In genomic region chr22:20177217-20177911, GRCh38 we compare ENCODE assay signal across 18 cellular contexts. TPM values are rescaled to one million over a fixed set of nuclear protein-coding genes. Genes with fewer than 3 reads are reported as not detected.
DNase-seq lines count a peak whose midpoint lies in the region; ATAC-seq, FAIRE-seq and TF ChIP-seq lines count a peak whose summit lies in the region.
"Had no signal": no experiment of that assay in that cellular context is flagged by ENCODE, and none has a peak within 500 bp of the region (broad histone marks: within the 10 kb centered on the region; RNA-seq: fewer than 3 reads in every experiment).

No MANE protein-coding gene starts in this region.

- intact Hi-C loops in K562 (cut with micrococcal nuclease) (loop anchor here (5.0 kb wide), 1 partner anchor 90 kb away; the partner anchor contains the start of gene RTN4R), CD14-positive monocyte (cut with micrococcal nuclease) (no loop called here)

- H3K27ac ChIP-seq in BLaER1 (peak overlapping the region; percentile 66), HEK293 (ENCODE audit: extremely low read depth, low read depth, low read length) (no peak overlapping the region), K562 (ENCODE audit: extremely low read depth, low read depth, low read length) (no peak overlapping the region), neural progenitor cell (no peak overlapping the region)

- POLR2A ChIA-PET in HEK293 (lab: Yijun Ruan, JAX): interaction anchor here (0.6 kb wide), 1 partner anchor 69 kb away, joined by 3 read pairs; no protein-coding TSS in a partner anchor
- POLR2A ChIA-PET in K562 (lab: Yijun Ruan, JAX): interaction anchor here (0.6 to 2.2 kb wide), 4 partner anchors 10 to 1100 kb away, joined by 3 to 6 read pairs (median 4); no protein-coding TSS in a partner anchor
- POLR2A ChIA-PET in naive thymus-derived CD8-positive, alpha-beta T cell (lab: Charles Lee): no interaction called here

- H3K79me2 ChIP-seq in K562 (ENCODE audit: control insufficient read depth, insufficient read depth, low read length) (no peaks in the 10 kb centered on the region), neural progenitor cell (ENCODE audit: low read depth) (no peaks in the 10 kb centered on the region)

- no peak overlapping the region for H2AFZ ChIP-seq in K562 (ENCODE audit: low read depth, low read length)
- H2AFZ ChIP-seq in neural progenitor cell (replicated peaks): no peak overlapping the region

- H3K4me2 ChIP-seq in BLaER1: peak overlapping the region; percentile 76
- H3K4me2 ChIP-seq in K562 (ENCODE audit: insufficient read depth, low read length): no peak overlapping the region
- no peak overlapping the region for H3K4me2 ChIP-seq in neural progenitor cell

- H3K36me3 Mint-ChIP-seq in neural progenitor cell (no peaks in the 10 kb centered on the region), CD14-positive monocyte (no peaks in the 10 kb centered on the region)
- H3K36me3 Mint-ChIP-seq in naive thymus-derived CD8-positive, alpha-beta T cell: no peaks in the 10 kb centered on the region

- BruUV-seq in K562 (replicated peaks; lab: Mats Ljungman, UMichigan): no TSS peak

- TF ChIP-seq RAD21 in K562 (CRISPR knock-in tag; conservative IDR thresholded peaks at IDR 0.05 in 1 of 2, IDR thresholded peaks at IDR 0.05 in 1 of 2): no peak

- H3K9me3 ChIP-seq in BLaER1: no peaks in the 10 kb centered on the region
- H3K9me3 ChIP-seq in HEK293 (ENCODE audit: control insufficient read depth, insufficient read depth, low read depth, low read length): no peaks in the 10 kb centered on the region
- H3K9me3 ChIP-seq in K562 (replicated peaks; ENCODE audit: control insufficient read depth, insufficient read depth, low read depth, low read length): no peaks in the 10 kb centered on the region
- no peaks in the 10 kb centered on the region for H3K9me3 ChIP-seq in neural progenitor cell (ENCODE audit: low read depth)

- H3K4me1 Mint-ChIP-seq in neural progenitor cell (peaks cover 11% of the 10 kb centered on the region), CD14-positive monocyte (no peaks in the 10 kb centered on the region)
- peaks cover 0 to 5% (median 1%) of the 10 kb centered on the region in 4 donors for H3K4me1 Mint-ChIP-seq in naive thymus-derived CD8-positive, alpha-beta T cell

- no peak for ATAC-seq in K562
- no peak for ATAC-seq in naive thymus-derived CD8-positive, alpha-beta T cell

- H3K4me3 ChIP-seq in BLaER1 (no peak overlapping the region), HEK293 (ENCODE audit: low read depth, low read length) (no peak overlapping the region), K562 (no peak overlapping the region), neural progenitor cell (no peak overlapping the region)

- no peak for TF ChIP-seq EP300 in K562 (IDR thresholded peaks at IDR 0.05; ENCODE audit: low read length)

- DNase-seq in K562 (ENCODE audit: extremely low read depth in 1 of 4, low spot score in 3 of 4) (no peak), neural progenitor cell (ENCODE audit: low spot score) (no peak), NCI-H82 treated with DMSO at 0.1 percent for 48 hours (lab: John Stamatoyannopoulos, UW; ENCODE audit: unreplicated experiment) (no peak), CD14-positive monocyte (ENCODE audit: low spot score) (no peak)
- no peak for DNase-seq in stimulated activated CD4-positive, alpha-beta T cell treated with anti-CD3 and anti-CD28 coated beads, Interleukin-4, amount 100 ng/mL, for 24 hours
- DNase-seq in naive thymus-derived CD8-positive, alpha-beta T cell: no peak
- DNase-seq: 8988T; C1 segment of cervical spinal cord; CD4-positive, alpha-beta T cell; DMS153; DMS79 treated with DMSO at 0.1 percent for 48 hours; GF-D8; H9 had no signal

- H4K20me1 ChIP-seq in BLaER1 (no peaks in the 10 kb centered on the region), K562 (replicated peaks; ENCODE audit: control insufficient read depth, insufficient read depth, low read length) (peaks cover 59% of the 10 kb centered on the region), neural progenitor cell (ENCODE audit: low read depth) (no peaks in the 10 kb centered on the region)

- CTCF ChIA-PET in HEK293 (lab: Yijun Ruan, JAX): interaction anchor here (1.2 to 3.1 kb wide), 2 partner anchors 9 to 61 kb away, joined by 3 to 12 read pairs; no protein-coding TSS in a partner anchor
- CTCF ChIA-PET in K562 (lab: Yijun Ruan, JAX; ENCODE audit: low intra/inter-chr PET ratio): no interaction called here

- no peaks in the 10 kb centered on the region for H3F3A ChIP-seq in neural progenitor cell (ENCODE audit: low read depth)

- H3K9ac ChIP-seq in BLaER1 (peak overlapping the region; percentile 39), K562 (ENCODE audit: insufficient read depth in 1 of 2, low read depth in 2 of 2, low read length in 2 of 2) (peak overlapping the region in 1 of 2 experiments; percentile 23; a peak in 1 of 4 replicates), neural progenitor cell (no peak overlapping the region)

- H3K27me3 ChIP-seq in BLaER1: no peaks in the 10 kb centered on the region
- H3K27me3 ChIP-seq in K562 (ENCODE audit: control insufficient read depth in 2 of 2, insufficient read depth in 2 of 2, low read length in 2 of 2): peaks cover 84 to 98% of the 10 kb centered on the region in 2 experiments; a peak in 4 of 5 replicates
- H3K27me3 ChIP-seq in neural progenitor cell: no peaks in the 10 kb centered on the region

- H3K4me1 ChIP-seq in BLaER1 (peaks cover 93% of the 10 kb centered on the region), HEK293 (ENCODE audit: control insufficient read depth, insufficient read depth, low read length) (peaks cover 2% of the 10 kb centered on the region; the same call in 1 of the 2 replicates), K562 (replicated peaks in 1 of 2; ENCODE audit: control insufficient read depth in 2 of 2, insufficient read depth in 2 of 2, low read length in 2 of 2) (peaks cover 0 to 64% of the 10 kb centered on the region in 2 experiments; a peak in 1 of 5 replicates), neural progenitor cell (no peaks in the 10 kb centered on the region)

- 3% methylated on average over 21 of the region's 21 CpGs for WGBS in K562 (ENCODE audit: insufficient coverage, low coverage, missing lambda C conversion rate)

- H3K27me3 Mint-ChIP-seq in neural progenitor cell (ENCODE audit: insufficient read depth, low read depth): peaks cover 9% of the 10 kb centered on the region
- H3K27me3 Mint-ChIP-seq in naive thymus-derived CD8-positive, alpha-beta T cell: no peaks in the 10 kb centered on the region
- H3K27me3 Mint-ChIP-seq in CD14-positive monocyte (ENCODE audit: low read depth in 3 of 3): peaks cover 1 to 2% (median 2%) of the 10 kb centered on the region in 3 donors
- H3K27me3 Mint-ChIP-seq: CD4-positive, alpha-beta T cell had no signal

- no peak for FAIRE-seq in K562 (lab: Jason Lieb, UNC)
- FAIRE-seq: H1 had no signal

- H3K4me3 Mint-ChIP-seq in neural progenitor cell (no peak overlapping the region), CD14-positive monocyte (no peak overlapping the region)
- H3K4me3 Mint-ChIP-seq in naive thymus-derived CD8-positive, alpha-beta T cell: no peak overlapping the region
- H3K4me3 Mint-ChIP-seq: CD4-positive, alpha-beta T cell; H9 had no signal

- TF ChIP-seq CTCF in HEK293 (tag by site-specific recombination; IDR thresholded peaks at IDR 0.05): no peak
- TF ChIP-seq CTCF in K562 (IDR thresholded peaks at IDR 0.05 in 2 of 3, conservative IDR thresholded peaks at IDR 0.05 in 1 of 3; ENCODE audit: insufficient read depth in 2 of 3, low read depth in 1 of 3, low read length in 3 of 3): no peak
- TF ChIP-seq CTCF in neural progenitor cell (IDR thresholded peaks at IDR 0.05): no peak
- TF ChIP-seq CTCF in CD14-positive monocyte (IDR thresholded peaks at IDR 0.05): no peak

- H3K27ac Mint-ChIP-seq in neural progenitor cell: peak overlapping the region; percentile 82
- peak overlapping the region in 3 of 10 donors; percentile 27 to 58 (median 40) for H3K27ac Mint-ChIP-seq in naive thymus-derived CD8-positive, alpha-beta T cell
- H3K27ac Mint-ChIP-seq in CD14-positive monocyte: no peak overlapping the region
- H3K27ac Mint-ChIP-seq: CD4-positive, alpha-beta T cell; H9 had no signal

- in situ Hi-C loops in K562 (cut with MboI): no loop called here

- H3K36me3 ChIP-seq in BLaER1 (no peaks in the 10 kb centered on the region), HEK293 (ENCODE audit: control insufficient read depth in 2 of 2, insufficient read depth in 1 of 2, low read length in 2 of 2) (no peaks in the 10 kb centered on the region), K562 (ENCODE audit: control insufficient read depth, insufficient read depth, low read length) (no peaks in the 10 kb centered on the region), neural progenitor cell (no peaks in the 10 kb centered on the region)

- H3K9me3 Mint-ChIP-seq in neural progenitor cell: no peaks in the 10 kb centered on the region
- H3K9me3 Mint-ChIP-seq in naive thymus-derived CD8-positive, alpha-beta T cell: no peaks in the 10 kb centered on the region
- no peaks in the 10 kb centered on the region for H3K9me3 Mint-ChIP-seq in CD14-positive monocyte
- H3K9me3 Mint-ChIP-seq: CD4-positive, alpha-beta T cell; H9 had no signal

- no peaks in the 10 kb centered on the region for H3K9me1 ChIP-seq in K562 (ENCODE audit: control insufficient read depth, insufficient read depth, low read length)

- no peak for TF ChIP-seq POLR2A in K562 (conservative IDR thresholded peaks at IDR 0.05)

RNA-seq across cellular contexts. Expression of gene CCDC188, which starts 26.5 kb away (rescaled TPM):
- not detected in 2 replicates for total RNA-seq in K562 (2011; cell fraction: chromatin; rRNA removed; ENCODE audit: low replicate concordance)
- total RNA-seq in K562 (2011; cell fraction: nucleolus; rRNA removed): not detected in 2 replicates
- total RNA-seq in K562 (2011; cell fraction: nucleoplasm; rRNA removed): not detected in 2 replicates
- total RNA-seq in K562 (2014; rRNA removed) (not detected in 2 replicates), K562 (2014; rRNA removed; fragmentation: Illumina TruSeq; extraction: Trizol) (not detected in 2 replicates), K562 (2015; rRNA removed; fragmentation: Illumina TruSeq; extraction: Trizol) (not detected in 2 replicates), K562 (2021) (not detected in 2 replicates), neural progenitor cell (ENCODE audit: low replicate concordance) (not detected in 2 replicates)
- polyA plus RNA-seq in K562 (2011; rRNA removed) (not detected in 2 replicates), K562 (2014; fragmentation: Illumina TruSeq; extraction: Trizol) (not detected in 2 replicates), K562 (2014; fragmentation: Nextera tagmentation; extraction: Ambion mirVana) (not detected), K562 (2014; rRNA removed) (not detected in 2 replicates), CD14-positive monocyte (not detected)
- not detected in 2 replicates for polyA plus RNA-seq in K562 (2011; cell fraction: cytosol; rRNA removed)
- not detected in 2 replicates for polyA plus RNA-seq in K562 (2011; cell fraction: nucleus; rRNA removed)
- 0.26 TPM in 1 of 2 replicates, not detected in the other for polyA plus RNA-seq in K562 (2012)
- not detected in 2 replicates for polyA minus RNA-seq in K562 (2011; rRNA and poly(A)+ RNA removed)
- polyA minus RNA-seq in K562 (2011; cell fraction: cytosol; rRNA and poly(A)+ RNA removed): not detected in 2 replicates
- not detected in 2 replicates for polyA minus RNA-seq in K562 (2011; cell fraction: nucleus; rRNA and poly(A)+ RNA removed)
- total RNA-seq in naive thymus-derived CD8-positive, alpha-beta T cell: not detected
- polyA plus RNA-seq in naive thymus-derived CD8-positive, alpha-beta T cell: not detected
- total RNA-seq: A673; CD4-positive, alpha-beta T cell; H1; H9 had no signal
- polyA plus RNA-seq: AG04450, H1 had no signal

RNA-seq across cellular contexts. Expression of gene ZDHHC8, which starts 45.8 kb away (rescaled TPM):
- 77.3 and 229 TPM in 2 replicates for total RNA-seq in K562 (2011; cell fraction: chromatin; rRNA removed; ENCODE audit: low replicate concordance)
- 110 and 113 TPM in 2 replicates for total RNA-seq in K562 (2011; cell fraction: nucleolus; rRNA removed)
- total RNA-seq in K562 (2011; cell fraction: nucleoplasm; rRNA removed): 89.5 and 103 TPM in 2 replicates
- total RNA-seq in K562 (2014; rRNA removed) (16.4 and 27.9 TPM in 2 replicates), K562 (2014; rRNA removed; fragmentation: Illumina TruSeq; extraction: Trizol) (4.5 and 7.5 TPM in 2 replicates), K562 (2015; rRNA removed; fragmentation: Illumina TruSeq; extraction: Trizol) (9.8 and 11.3 TPM in 2 replicates), K562 (2021) (99.5 and 109 TPM in 2 replicates), neural progenitor cell (ENCODE audit: low replicate concordance) (7.1 and 11.4 TPM in 2 replicates)
- polyA plus RNA-seq in K562 (2011; rRNA removed) (21.3 and 39.4 TPM in 2 replicates), K562 (2014; fragmentation: Illumina TruSeq; extraction: Trizol) (34.6 and 58.2 TPM in 2 replicates), K562 (2014; fragmentation: Nextera tagmentation; extraction: Ambion mirVana) (under 1 TPM; 0.04 to 0.15 TPM), K562 (2014; rRNA removed) (74.5 and 108 TPM in 2 replicates), CD14-positive monocyte (1 to 10 TPM in 1 of 2 donors, under 1 TPM in 1; 0.73 to 1.1 TPM)
- 30.5 and 34.1 TPM in 2 replicates for polyA plus RNA-seq in K562 (2011; cell fraction: cytosol; rRNA removed)
- polyA plus RNA-seq in K562 (2011; cell fraction: nucleus; rRNA removed): 388 and 500 TPM in 2 replicates
- polyA plus RNA-seq in K562 (2012): 47.3 and 69.3 TPM in 2 replicates
- polyA minus RNA-seq in K562 (2011; rRNA and poly(A)+ RNA removed): 5.1 and 6.4 TPM in 2 replicates
- 26.3 and 42.5 TPM in 2 replicates for polyA minus RNA-seq in K562 (2011; cell fraction: cytosol; rRNA and poly(A)+ RNA removed)
- polyA minus RNA-seq in K562 (2011; cell fraction: nucleus; rRNA and poly(A)+ RNA removed): 38.9 and 55.3 TPM in 2 replicates
- total RNA-seq in naive thymus-derived CD8-positive, alpha-beta T cell: 10 to 100 TPM; 93.5 to 99.2 TPM
- 1 to 10 TPM; 1.4 to 4.6 (median 2.6) TPM for polyA plus RNA-seq in naive thymus-derived CD8-positive, alpha-beta T cell
